1 cellular context compared by ENCODE assay signal in the genomic region with DNA sequence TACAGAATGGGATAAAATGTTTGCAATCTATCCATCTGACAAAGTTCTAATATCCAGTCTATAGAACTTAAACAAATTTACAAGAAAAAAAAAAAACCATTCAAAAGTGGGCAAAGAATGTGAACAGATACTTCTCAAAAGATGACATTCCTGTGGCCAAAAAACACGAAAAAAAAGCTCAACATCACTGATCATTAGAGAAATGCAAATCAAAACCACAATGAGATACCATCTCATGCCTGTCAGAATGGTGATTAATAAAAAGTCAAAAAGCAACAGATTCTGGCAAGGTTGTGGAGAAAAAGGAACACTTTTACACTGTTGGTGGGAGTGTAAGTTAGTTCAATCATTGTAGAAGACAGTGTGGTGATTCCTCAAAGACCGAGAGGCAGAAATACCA.
TF ChIP-seq lines count a peak whose summit lies in the region.

No MANE protein-coding gene starts in this region.

TF ChIP-seq in GM12878, 131 proteins besides CTCF, POLR2A, EP300 and RAD21:
- TF ChIP-seq MTA2 (IDR thresholded peaks at IDR 0.05; ENCODE audit: low read depth), result peak; percentile 19; the same call in 1 of the 2 replicates
- TF ChIP-seq, protein P1, sequence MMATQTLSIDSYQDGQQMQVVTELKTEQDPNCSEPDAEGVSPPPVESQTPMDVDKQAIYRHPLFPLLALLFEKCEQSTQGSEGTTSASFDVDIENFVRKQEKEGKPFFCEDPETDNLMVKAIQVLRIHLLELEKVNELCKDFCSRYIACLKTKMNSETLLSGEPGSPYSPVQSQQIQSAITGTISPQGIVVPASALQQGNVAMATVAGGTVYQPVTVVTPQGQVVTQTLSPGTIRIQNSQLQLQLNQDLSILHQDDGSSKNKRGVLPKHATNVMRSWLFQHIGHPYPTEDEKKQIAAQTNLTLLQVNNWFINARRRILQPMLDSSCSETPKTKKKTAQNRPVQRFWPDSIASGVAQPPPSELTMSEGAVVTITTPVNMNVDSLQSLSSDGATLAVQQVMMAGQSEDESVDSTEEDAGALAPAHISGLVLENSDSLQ (IDR thresholded peaks at IDR 0.05), result peak; percentile 77
